In the genomic region with DNA sequence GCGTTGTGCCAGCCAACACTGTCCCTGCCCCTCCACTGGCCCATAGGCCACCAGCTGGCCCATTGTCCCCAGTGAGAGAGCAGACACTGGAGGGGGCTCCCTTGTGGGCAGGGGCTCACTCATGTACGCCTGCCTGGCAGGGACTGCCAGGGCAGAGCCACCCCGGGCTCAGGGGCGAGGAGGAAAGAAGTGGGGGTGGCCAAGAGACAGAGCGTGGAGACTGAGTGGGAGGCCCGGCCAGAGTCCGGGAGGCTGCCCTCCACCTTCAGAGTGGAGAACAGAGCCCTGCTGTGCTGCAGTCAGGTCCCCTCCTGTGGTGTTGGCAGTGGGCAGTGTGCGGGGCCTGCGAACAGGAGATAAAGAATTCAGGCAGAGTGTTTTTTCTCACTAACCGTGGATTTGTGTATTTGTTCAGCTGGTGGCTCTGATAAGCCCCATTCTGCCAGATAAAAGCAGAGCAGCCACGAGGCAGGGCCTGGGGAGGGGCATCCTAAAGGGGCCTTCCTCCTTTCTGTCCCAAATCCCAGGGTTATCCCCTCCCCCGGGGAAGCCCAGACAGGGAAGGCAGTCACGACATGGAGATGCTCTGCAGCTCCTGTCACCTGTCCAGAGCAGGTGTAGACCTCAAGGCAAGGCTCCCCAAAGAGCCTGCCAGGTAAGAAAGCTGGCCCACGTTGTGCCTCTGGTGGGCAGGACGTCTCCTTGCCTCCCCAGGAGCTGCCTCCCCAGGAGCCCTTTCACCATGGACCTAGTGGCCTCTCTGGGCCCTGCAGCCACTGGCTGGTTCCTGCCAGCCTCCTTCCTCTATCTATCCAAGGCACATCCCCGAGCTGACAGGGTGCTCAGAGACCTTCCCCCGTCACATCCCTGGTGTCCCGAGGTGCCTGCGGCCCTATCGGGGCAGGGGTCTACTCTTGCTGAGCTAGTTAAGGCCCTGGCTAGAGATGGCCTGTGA, we compare ENCODE assay signal across 13 cellular contexts. TPM values are rescaled to one million over a fixed set of nuclear protein-coding genes. Genes with fewer than 3 reads are reported as not detected.
DNase-seq lines count a peak whose midpoint lies in the region; ATAC-seq and TF ChIP-seq lines count a peak whose summit lies in the region.
"Had no signal": no experiment of that assay in that cellular context is flagged by ENCODE, and none has a peak within 500 bp of the region (broad histone marks: within the 10 kb centered on the region; RNA-seq: fewer than 3 reads in every experiment).

No MANE protein-coding gene starts in this region.

- no peak for TF ChIP-seq POLR2A in ovary (IDR thresholded peaks at IDR 0.05)

- peak; percentile 52 for DNase-seq in left cardiac atrium
- DNase-seq in left ventricle myocardium superior: no peak
- DNase-seq in ovary: no peak
- no peak for DNase-seq in T-helper 2 cell
- DNase-seq: adrenal gland; GF-D8; naive thymus-derived CD8-positive, alpha-beta T cell; NCI-H1436 had no signal

- no peak overlapping the region for H3K4me3 ChIP-seq in ovary
- H3K4me3 ChIP-seq: adrenal gland had no signal

- peak overlapping the region; percentile 99 for H3K27ac ChIP-seq in cingulate gyrus (ENCODE audit: low read depth, low read length)
- peak overlapping the region; percentile 37 to 49 for H3K27ac ChIP-seq in ovary
- H3K27ac ChIP-seq: adrenal gland, epithelial cell of prostate had no signal

- H3K4me1 ChIP-seq in ovary (ENCODE audit: insufficient read depth): peaks cover 34% of the 10 kb centered on the region
- H3K4me1 ChIP-seq: adrenal gland had no signal

- intact Hi-C loops in left cardiac atrium (cut with DNase I) (no loop called here), left ventricle myocardium superior (cut with micrococcal nuclease) (no loop called here), ovary (cut with DNase I) (no loop called here)

- 34 to 45% (median 38%) methylated on average over 18 to 20 of the region's 20 CpGs for WGBS in ovary, 3 donors

- no peak for TF ChIP-seq EP300 in ovary (IDR thresholded peaks at IDR 0.05)

- TF ChIP-seq CTCF in ovary (IDR thresholded peaks at IDR 0.05): no peak

- H3K9me3 ChIP-seq in ovary: no peaks in the 10 kb centered on the region
- H3K9me3 ChIP-seq: adrenal gland had no signal

- ATAC-seq in left cardiac atrium: peak in 1 of 2 donors; percentile 39
- ATAC-seq in left ventricle myocardium superior: no peak
- no peak for ATAC-seq in GM19324 (IDR thresholded peaks at IDR 0.05; ENCODE audit: low FRiP score, unreplicated experiment)
- ATAC-seq in GM21528 (IDR thresholded peaks at IDR 0.05; ENCODE audit: low FRiP score, unreplicated experiment): no peak
- ATAC-seq in GM21381 (IDR thresholded peaks at IDR 0.05; ENCODE audit: unreplicated experiment): no peak
- ATAC-seq: naive thymus-derived CD8-positive, alpha-beta T cell had no signal

- H3K27me3 ChIP-seq in ovary: no peaks in the 10 kb centered on the region
- H3K27me3 ChIP-seq: adrenal gland had no signal

- no peaks in the 10 kb centered on the region for H3K36me3 ChIP-seq in ovary

RNA-seq across cellular contexts. Expression of gene LYL1, which starts 33.0 kb away (rescaled TPM):
- 1 to 10 TPM; 7.5 to 9.0 TPM for total RNA-seq in left cardiac atrium
- total RNA-seq in left ventricle myocardium superior: 8.8 TPM
- total RNA-seq in ovary: 1 to 10 TPM; 2.9 to 7.4 (median 6.7) TPM
- 1 to 10 TPM in 1 of 2 donors, under 1 TPM in 1; 0.90 to 5.0 TPM for polyA plus RNA-seq in ovary

RNA-seq across cellular contexts. Expression of gene TRMT1, which starts 46.8 kb away (rescaled TPM):
- total RNA-seq in left cardiac atrium: 10 to 100 TPM; 18.4 to 20.9 TPM
- total RNA-seq in left ventricle myocardium superior: 22.4 TPM
- 10 to 100 TPM; 23.6 to 54.8 (median 38.7) TPM for total RNA-seq in ovary
- polyA plus RNA-seq in ovary: 10 to 100 TPM in 1 of 2 donors, 1 to 10 TPM in 1; 7.6 to 37.2 TPM

RNA-seq across cellular contexts. Expression of gene NACC1, which starts 48.4 kb away (rescaled TPM):
- total RNA-seq in left cardiac atrium (10 to 100 TPM; 34.9 to 47.8 TPM), left ventricle myocardium superior (50.0 TPM), ovary (10 to 100 TPM in 6 of 7 donors, 1 to 10 TPM in 1; 5.1 to 31.4 (median 21.8) TPM)
- 10 to 100 TPM in 1 of 2 donors, 1 to 10 TPM in 1; 3.2 to 14.8 TPM for polyA plus RNA-seq in ovary
